In genomic region chr19:42113641-42114348, GRCh38 we compare ENCODE assay signal across 9 cellular contexts. TPM values are rescaled to one million over a fixed set of nuclear protein-coding genes. Genes with fewer than 3 reads are reported as not detected.
DNase-seq lines count a peak whose midpoint lies in the region; ATAC-seq and TF ChIP-seq lines count a peak whose summit lies in the region.
"Had no signal": no experiment of that assay in that cellular context is flagged by ENCODE, and none has a peak within 500 bp of the region (broad histone marks: within the 10 kb centered on the region; RNA-seq: fewer than 3 reads in every experiment).

No MANE protein-coding gene starts in this region.

- peak overlapping the region; percentile 77 for H3K4me2 ChIP-seq in GM23248 (ENCODE audit: unreplicated experiment)

- no peaks in the 10 kb centered on the region for H3K9me2 ChIP-seq in GM23248 (ENCODE audit: insufficient read depth)

- peaks cover 59% of the 10 kb centered on the region for H3F3A ChIP-seq in GM23248 (ENCODE audit: insufficient read depth)

- H3K4me1 ChIP-seq in GM23248 (ENCODE audit: insufficient read depth) (peaks cover 50% of the 10 kb centered on the region), left lung (no peaks in the 10 kb centered on the region), esophagus squamous epithelium (peaks cover 0 to 16% (median 12%) of the 10 kb centered on the region in 3 donors)

- H3K27ac ChIP-seq in GM23248 (peak overlapping the region; percentile 90), left lung (peak overlapping the region in 1 of 2 donors; percentile 39), esophagus squamous epithelium (peak overlapping the region in 2 of 4 donors; percentile 13 to 67)
- H3K27ac ChIP-seq: upper lobe of left lung had no signal

- intact Hi-C loops in left lung (cut with DNase I) (no loop called here), esophagus squamous epithelium (cut with DNase I) (no loop called here)

- H3K79me2 ChIP-seq in GM23248 (ENCODE audit: insufficient read depth), result no peaks in the 10 kb centered on the region

- no peak for TF ChIP-seq POLR2A in esophagus squamous epithelium (IDR thresholded peaks at IDR 0.05)

- 11 to 13% methylated on average over 10 of the region's 10 CpGs for WGBS in GM23248 (ENCODE audit: low coverage in 1 of 2, low lambda C conversion rate in 2 of 2, missing lambda C conversion rate in 2 of 2), 2 experiments
- 37 to 38% methylated on average over 9 of the region's 10 CpGs for WGBS in esophagus squamous epithelium, 2 donors

- H3K9ac ChIP-seq in GM23248, result peak overlapping the region; percentile 65

- H3K27me3 ChIP-seq in GM23248 (replicated peaks; ENCODE audit: insufficient read depth) (no peaks in the 10 kb centered on the region), left lung (no peaks in the 10 kb centered on the region), esophagus squamous epithelium (no peaks in the 10 kb centered on the region)
- H3K27me3 ChIP-seq: upper lobe of left lung had no signal

- H3K9me3 ChIP-seq in GM23248 (ENCODE audit: low read depth), result no peaks in the 10 kb centered on the region
- no peaks in the 10 kb centered on the region for H3K9me3 ChIP-seq in left lung
- no peaks in the 10 kb centered on the region for H3K9me3 ChIP-seq in esophagus squamous epithelium
- H3K9me3 ChIP-seq: upper lobe of left lung had no signal

- peak; percentile 40 for ATAC-seq in left lung

- no peaks in the 10 kb centered on the region for H4K20me1 ChIP-seq in GM23248 (ENCODE audit: insufficient read depth)

- H3K4me3 ChIP-seq in GM23248 (peak overlapping the region; percentile 55), left lung (no peak overlapping the region), esophagus squamous epithelium (no peak overlapping the region)
- H3K4me3 ChIP-seq: upper lobe of left lung had no signal

- peak overlapping the region; percentile 45; the same call in 1 of the 2 replicates for H2AFZ ChIP-seq in GM23248

- DNase-seq in GM04504 (ENCODE audit: low read depth) (peak; percentile 93), GM23248 (peak; percentile 98), NCI-H187 (lab: John Stamatoyannopoulos, UW) (peak; percentile 91 to 97), amniotic epithelial cell (ENCODE audit: low read depth) (peak; percentile 96), left lung (no peak), esophagus squamous epithelium (lab: John Stamatoyannopoulos, UW) (no peak), HT-29 (ENCODE audit: low spot score) (no peak)
- DNase-seq in stimulated activated CD4-positive, alpha-beta T cell treated with anti-CD3 and anti-CD28 coated beads, Interleukin-4, amount 100 ng/mL, for 24 hours, result no peak
- DNase-seq: upper lobe of left lung had no signal

- H3K36me3 ChIP-seq in GM23248 (ENCODE audit: low read depth), result no peaks in the 10 kb centered on the region
- H3K36me3 ChIP-seq in left lung, result peaks cover 0 to 5% of the 10 kb centered on the region in 2 donors
- H3K36me3 ChIP-seq in esophagus squamous epithelium, result no peaks in the 10 kb centered on the region
- H3K36me3 ChIP-seq: upper lobe of left lung had no signal

- no peak for TF ChIP-seq CTCF in left lung (IDR thresholded peaks at IDR 0.05)
- TF ChIP-seq CTCF in esophagus squamous epithelium (IDR thresholded peaks at IDR 0.05), result peak in 1 of 6 experiments; percentile 4

- in situ Hi-C loops in GM23248 (cut with MboI), result no loop called here

RNA-seq across cellular contexts. Expression of gene POU2F2, which starts 18.5 kb away (rescaled TPM):
- 0.38 and 1.5 TPM in 2 replicates for total RNA-seq in GM23248 (2014; rRNA removed; shearing (Covaris generic))
- polyA plus RNA-seq in GM23248 (2016; fragmentation: Nextera tagmentation; extraction: Ambion mirVana), result 3.0 and 4.6 TPM in 2 replicates
- 10 to 100 TPM in 1 of 2 donors, 1 to 10 TPM in 1; 2.0 to 10.0 TPM for total RNA-seq in left lung
- total RNA-seq in esophagus squamous epithelium, result under 1 TPM in 3 of 4 donors, not detected in 1; 0.18 to 0.67 (median 0.57) TPM
- 0.03 and 0.44 TPM in 2 replicates for total RNA-seq in HT-29 (2014; rRNA removed; shearing (Covaris generic))

RNA-seq across cellular contexts. Expression of gene ZNF574, which starts 37.8 kb away (rescaled TPM):
- total RNA-seq in GM23248 (2014; rRNA removed; shearing (Covaris generic)), result 16.1 and 19.5 TPM in 2 replicates
- polyA plus RNA-seq in GM23248 (2016; fragmentation: Nextera tagmentation; extraction: Ambion mirVana), result 14.8 and 16.6 TPM in 2 replicates
- 10 to 100 TPM in 1 of 2 donors, 1 to 10 TPM in 1; 9.4 to 11.2 TPM for total RNA-seq in left lung
- total RNA-seq in esophagus squamous epithelium, result 10 to 100 TPM; 13.2 to 24.3 (median 16.2) TPM
- 44.5 and 48.5 TPM in 2 replicates for total RNA-seq in HT-29 (2014; rRNA removed; shearing (Covaris generic))

RNA-seq across cellular contexts. Expression of gene GRIK5, which starts 43.8 kb away (rescaled TPM):
- total RNA-seq in GM23248 (2014; rRNA removed; shearing (Covaris generic)), result not detected in 2 replicates
- polyA plus RNA-seq in GM23248 (2016; fragmentation: Nextera tagmentation; extraction: Ambion mirVana), result not detected in 2 replicates
- under 1 TPM; 0.29 to 0.81 TPM for total RNA-seq in left lung
- 1 to 10 TPM in 1 of 4 donors, under 1 TPM in 3; 0.08 to 1.1 (median 0.37) TPM for total RNA-seq in esophagus squamous epithelium
- total RNA-seq in HT-29 (2014; rRNA removed; shearing (Covaris generic)), result 0.21 TPM in 1 of 2 replicates, not detected in the other

Comparison
In these comparisons a context has a peak if more than half of its experiments do, and no peak if none do; other contexts are left out.
1. DNase-seq: peak in GM04504 (single experiment), GM23248 (single experiment), NCI-H187 (2 of 2) and amniotic epithelial cell (single experiment); none in left lung (0 of 2), esophagus squamous epithelium (single experiment), stimulated activated CD4-positive, alpha-beta T cell treated with anti-CD3 and anti-CD28 coated beads, Interleukin-4, amount 100 ng/mL, for 24 hours (single experiment) and HT-29 (single experiment).